Comparison of ENCODE assay signal across 18 cellular contexts in genomic region chr22:44711236-44711560, GRCh38. TPM values are rescaled to one million over a fixed set of nuclear protein-coding genes. Genes with fewer than 3 reads are reported as not detected.
DNase-seq lines count a peak whose midpoint lies in the region; ATAC-seq and TF ChIP-seq lines count a peak whose summit lies in the region.
"Had no signal": no experiment of that assay in that cellular context is flagged by ENCODE, and none has a peak within 500 bp of the region (broad histone marks: within the 10 kb centered on the region; RNA-seq: fewer than 3 reads in every experiment).

No MANE protein-coding gene starts in this region.

- in situ Hi-C loops in transverse colon (cut with MboI; ENCODE audit: low pct_ligation_motif_present in 1 of 4, low pct_unique_long_range_greater_than_20kb in 1 of 4, low sequenced_read_pairs in 3 of 4): no loop called here

- H3K27ac ChIP-seq in muscle layer of duodenum (ENCODE audit: low read length) (peak overlapping the region; percentile 16), transverse colon (peak overlapping the region; percentile 72 to 80 (median 75))
- H3K27ac ChIP-seq: adrenal gland, neutrophil, SJSA1 had no signal

- WGBS in transverse colon (ENCODE audit: low coverage in 1 of 2), 2 donors: 0 to 42% methylated on average over 1 to 5 of the region's 5 CpGs

- H3K27ac Mint-ChIP-seq in activated T-cell treated with anti-CD3 and anti-CD28 coated beads, Interleukin-2, amount 50 U/mL, for 24 hours: peak overlapping the region; percentile 76
- no peak overlapping the region for H3K27ac Mint-ChIP-seq in activated T-cell treated with anti-CD3 and anti-CD28 coated beads, Interleukin-2, amount 50 U/mL, for 72 hours
- peak overlapping the region; percentile 92 for H3K27ac Mint-ChIP-seq in activated CD8-positive, alpha-beta T cell treated with anti-CD3 and anti-CD28 coated beads, Interleukin-2, amount 10 ng/mL, durations not matched to agents 7 days and 5 days
- no peak overlapping the region for H3K27ac Mint-ChIP-seq in activated CD4-positive, alpha-beta memory T cell treated with anti-CD3 and anti-CD28 coated beads, Interleukin-2, amount 10 ng/mL, durations not matched to agents 7 days and 5 days

- no peaks in the 10 kb centered on the region for H3K4me1 ChIP-seq in muscle layer of duodenum (ENCODE audit: control insufficient read depth in 1 of 2, insufficient read depth in 2 of 2, low read length in 2 of 2)
- H3K4me1 ChIP-seq in transverse colon: peaks cover 17 to 51% (median 38%) of the 10 kb centered on the region in 4 donors
- H3K4me1 ChIP-seq: adrenal gland, SJSA1 had no signal

- no peak overlapping the region for H3K4me3 Mint-ChIP-seq in activated T-cell treated with anti-CD3 and anti-CD28 coated beads, Interleukin-2, amount 50 U/mL, for 24 hours
- H3K4me3 Mint-ChIP-seq in activated T-cell treated with anti-CD3 and anti-CD28 coated beads, Interleukin-2, amount 50 U/mL, for 72 hours: no peak overlapping the region
- no peak overlapping the region for H3K4me3 Mint-ChIP-seq in activated CD8-positive, alpha-beta T cell treated with anti-CD3 and anti-CD28 coated beads, Interleukin-2, amount 10 ng/mL, durations not matched to agents 7 days and 5 days
- no peak overlapping the region for H3K4me3 Mint-ChIP-seq in activated CD4-positive, alpha-beta memory T cell treated with anti-CD3 and anti-CD28 coated beads, Interleukin-2, amount 10 ng/mL, durations not matched to agents 7 days and 5 days

- intact Hi-C loops in transverse colon (cut with DNase I; ENCODE audit: low total_unique reads): no loop called here

- CTCF ChIA-PET in activated CD8-positive, alpha-beta T cell treated with anti-CD3 and anti-CD28 coated beads, Interleukin-2, amount 10 ng/mL, durations not matched to agents 7 days and 5 days (lab: Charles Lee): no interaction called here
- CTCF ChIA-PET in activated CD4-positive, alpha-beta memory T cell treated with anti-CD3 and anti-CD28 coated beads, Interleukin-2, amount 10 ng/mL, durations not matched to agents 7 days and 5 days (lab: Charles Lee): interaction anchor here (1.0 kb wide), 1 partner anchor 11 kb away, joined by 3 read pairs; no protein-coding TSS in a partner anchor

- H3K27me3 ChIP-seq in muscle layer of duodenum (ENCODE audit: low read depth, low read length): no peaks in the 10 kb centered on the region
- no peaks in the 10 kb centered on the region for H3K27me3 ChIP-seq in transverse colon
- H3K27me3 ChIP-seq: adrenal gland, neutrophil, SJSA1 had no signal

- H3K4me3 ChIP-seq in muscle layer of duodenum (ENCODE audit: low read depth in 1 of 2, low read length in 2 of 2): no peak overlapping the region
- no peak overlapping the region for H3K4me3 ChIP-seq in transverse colon
- H3K4me3 ChIP-seq: adrenal gland, lung, SJSA1 had no signal

- H3K4me1 Mint-ChIP-seq in activated T-cell treated with anti-CD3 and anti-CD28 coated beads, Interleukin-2, amount 50 U/mL, for 24 hours (ENCODE audit: low read depth): peaks cover 31% of the 10 kb centered on the region
- peaks cover 14% of the 10 kb centered on the region for H3K4me1 Mint-ChIP-seq in activated T-cell treated with anti-CD3 and anti-CD28 coated beads, Interleukin-2, amount 50 U/mL, for 72 hours (ENCODE audit: low read depth)
- peaks cover 50% of the 10 kb centered on the region for H3K4me1 Mint-ChIP-seq in activated CD8-positive, alpha-beta T cell treated with anti-CD3 and anti-CD28 coated beads, Interleukin-2, amount 10 ng/mL, durations not matched to agents 7 days and 5 days (ENCODE audit: low read depth)
- peaks cover 25% of the 10 kb centered on the region for H3K4me1 Mint-ChIP-seq in activated CD4-positive, alpha-beta memory T cell treated with anti-CD3 and anti-CD28 coated beads, Interleukin-2, amount 10 ng/mL, durations not matched to agents 7 days and 5 days

- no peak for DNase-seq in activated T-cell treated with anti-CD3 and anti-CD28 coated beads, Interleukin-2, amount 50 U/mL, for 24 hours
- DNase-seq in activated T-cell treated with anti-CD3 and anti-CD28 coated beads, Interleukin-2, amount 50 U/mL, for 72 hours: no peak
- no peak for DNase-seq in activated CD8-positive, alpha-beta T cell treated with anti-CD3 and anti-CD28 coated beads, Interleukin-2, amount 10 ng/mL, durations not matched to agents 7 days and 5 days
- DNase-seq in transverse colon (no peak), HuH-7 (ENCODE audit: low spot score) (no peak), EL (no peak)
- no peak for DNase-seq in activated CD4-positive, alpha-beta memory T cell treated with anti-CD3 and anti-CD28 coated beads, Interleukin-2, amount 10 ng/mL, durations not matched to agents 7 days and 5 days
- DNase-seq: adrenal gland, COR-L47, GF-D8, Kasumi-1, NCI-H1436, OCI-M1 had no signal

- TF ChIP-seq POLR2A in transverse colon (IDR thresholded peaks at IDR 0.05): no peak

- H3K9me3 ChIP-seq in muscle layer of duodenum (ENCODE audit: control insufficient read depth in 1 of 2, low read length in 2 of 2): no peaks in the 10 kb centered on the region
- no peaks in the 10 kb centered on the region for H3K9me3 ChIP-seq in transverse colon
- H3K9me3 ChIP-seq: adrenal gland, neutrophil, SJSA1 had no signal

- no peak for ATAC-seq in activated T-cell treated with anti-CD3 and anti-CD28 coated beads, Interleukin-2, amount 50 U/mL, for 72 hours (replicated peaks in 1 of 2)
- no peak for ATAC-seq in activated CD8-positive, alpha-beta T cell treated with anti-CD3 and anti-CD28 coated beads, Interleukin-2, amount 10 ng/mL, durations not matched to agents 7 days and 5 days

- POLR2A ChIA-PET in activated CD8-positive, alpha-beta T cell treated with anti-CD3 and anti-CD28 coated beads, Interleukin-2, amount 10 ng/mL, durations not matched to agents 7 days and 5 days (lab: Charles Lee): no interaction called here
- POLR2A ChIA-PET in activated CD4-positive, alpha-beta memory T cell treated with anti-CD3 and anti-CD28 coated beads, Interleukin-2, amount 10 ng/mL, durations not matched to agents 7 days and 5 days (lab: Charles Lee): no interaction called here

- H3K9me3 Mint-ChIP-seq in activated T-cell treated with anti-CD3 and anti-CD28 coated beads, Interleukin-2, amount 50 U/mL, for 24 hours: no peaks in the 10 kb centered on the region
- H3K9me3 Mint-ChIP-seq in activated T-cell treated with anti-CD3 and anti-CD28 coated beads, Interleukin-2, amount 50 U/mL, for 72 hours: no peaks in the 10 kb centered on the region
- no peaks in the 10 kb centered on the region for H3K9me3 Mint-ChIP-seq in activated CD8-positive, alpha-beta T cell treated with anti-CD3 and anti-CD28 coated beads, Interleukin-2, amount 10 ng/mL, durations not matched to agents 7 days and 5 days (ENCODE audit: insufficient read depth)
- H3K9me3 Mint-ChIP-seq in activated CD4-positive, alpha-beta memory T cell treated with anti-CD3 and anti-CD28 coated beads, Interleukin-2, amount 10 ng/mL, durations not matched to agents 7 days and 5 days: no peaks in the 10 kb centered on the region
- H3K9me3 Mint-ChIP-seq: activated T-cell treated with anti-CD3 and anti-CD28 coated beads, Interleukin-2, amount 50 U/mL, for 4 hours had no signal

- H3K36me3 ChIP-seq in muscle layer of duodenum (ENCODE audit: control insufficient read depth in 1 of 2, insufficient read depth in 2 of 2, low read length in 2 of 2) (no peaks in the 10 kb centered on the region), transverse colon (no peaks in the 10 kb centered on the region)
- H3K36me3 ChIP-seq: adrenal gland, neutrophil, SJSA1 had no signal

- H3K27me3 Mint-ChIP-seq in activated T-cell treated with anti-CD3 and anti-CD28 coated beads, Interleukin-2, amount 50 U/mL, for 24 hours: no peaks in the 10 kb centered on the region
- H3K27me3 Mint-ChIP-seq in activated T-cell treated with anti-CD3 and anti-CD28 coated beads, Interleukin-2, amount 50 U/mL, for 72 hours (ENCODE audit: low read depth): no peaks in the 10 kb centered on the region
- no peaks in the 10 kb centered on the region for H3K27me3 Mint-ChIP-seq in activated CD8-positive, alpha-beta T cell treated with anti-CD3 and anti-CD28 coated beads, Interleukin-2, amount 10 ng/mL, durations not matched to agents 7 days and 5 days (ENCODE audit: low read depth)
- H3K27me3 Mint-ChIP-seq in activated CD4-positive, alpha-beta memory T cell treated with anti-CD3 and anti-CD28 coated beads, Interleukin-2, amount 10 ng/mL, durations not matched to agents 7 days and 5 days: no peaks in the 10 kb centered on the region

- TF ChIP-seq CTCF in transverse colon (IDR thresholded peaks at IDR 0.05): no peak

- no peak for TF ChIP-seq EP300 in transverse colon (IDR thresholded peaks at IDR 0.05; ENCODE audit: low read depth)

- H3K36me3 Mint-ChIP-seq in activated T-cell treated with anti-CD3 and anti-CD28 coated beads, Interleukin-2, amount 50 U/mL, for 24 hours (ENCODE audit: low read depth): peaks cover 23% of the 10 kb centered on the region
- no peaks in the 10 kb centered on the region for H3K36me3 Mint-ChIP-seq in activated T-cell treated with anti-CD3 and anti-CD28 coated beads, Interleukin-2, amount 50 U/mL, for 72 hours (ENCODE audit: insufficient read depth in 2 of 2)
- H3K36me3 Mint-ChIP-seq in activated CD8-positive, alpha-beta T cell treated with anti-CD3 and anti-CD28 coated beads, Interleukin-2, amount 10 ng/mL, durations not matched to agents 7 days and 5 days (ENCODE audit: low read depth): peaks cover 5% of the 10 kb centered on the region
- no peaks in the 10 kb centered on the region for H3K36me3 Mint-ChIP-seq in activated CD4-positive, alpha-beta memory T cell treated with anti-CD3 and anti-CD28 coated beads, Interleukin-2, amount 10 ng/mL, durations not matched to agents 7 days and 5 days (ENCODE audit: low read depth)

RNA-seq across cellular contexts. Expression of gene PRR5, which starts 9.2 kb away (rescaled TPM):
- 10 to 100 TPM; 11.7 to 12.0 TPM for total RNA-seq in activated T-cell treated with anti-CD3 and anti-CD28 coated beads, Interleukin-2, amount 50 U/mL, for 72 hours
- 10 to 100 TPM; 29.4 to 31.5 TPM for total RNA-seq in activated CD8-positive, alpha-beta T cell treated with anti-CD3 and anti-CD28 coated beads, Interleukin-2, amount 10 ng/mL, durations not matched to agents 7 days and 5 days
- total RNA-seq in transverse colon: 10 to 100 TPM; 17.7 to 68.3 (median 22.2) TPM
- 10 to 100 TPM; 22.1 to 22.6 TPM for total RNA-seq in activated CD4-positive, alpha-beta memory T cell treated with anti-CD3 and anti-CD28 coated beads, Interleukin-2, amount 10 ng/mL, durations not matched to agents 7 days and 5 days

RNA-seq across cellular contexts. Expression of gene ARHGAP8, which starts 41.2 kb away (rescaled TPM):
- total RNA-seq in activated T-cell treated with anti-CD3 and anti-CD28 coated beads, Interleukin-2, amount 50 U/mL, for 72 hours: 1 to 10 TPM; 2.8 to 4.4 TPM
- 1 to 10 TPM in 1 of 2 experiments, under 1 TPM in 1; 0.39 to 1.2 TPM for total RNA-seq in activated CD8-positive, alpha-beta T cell treated with anti-CD3 and anti-CD28 coated beads, Interleukin-2, amount 10 ng/mL, durations not matched to agents 7 days and 5 days
- total RNA-seq in transverse colon: 10 to 100 TPM; 28.6 to 51.5 (median 31.5) TPM
- total RNA-seq in activated CD4-positive, alpha-beta memory T cell treated with anti-CD3 and anti-CD28 coated beads, Interleukin-2, amount 10 ng/mL, durations not matched to agents 7 days and 5 days: under 1 TPM; 0.70 to 0.78 TPM
- total RNA-seq: SJSA1 had no signal

Comparison
In these comparisons a context has a peak if more than half of its experiments do, and no peak if none do; other contexts are left out.
1. H3K27ac Mint-ChIP-seq: peak in activated T-cell treated with anti-CD3 and anti-CD28 coated beads, Interleukin-2, amount 50 U/mL, for 24 hours (single experiment) and activated CD8-positive, alpha-beta T cell treated with anti-CD3 and anti-CD28 coated beads, Interleukin-2, amount 10 ng/mL, durations not matched to agents 7 days and 5 days (single experiment); none in activated T-cell treated with anti-CD3 and anti-CD28 coated beads, Interleukin-2, amount 50 U/mL, for 72 hours (single experiment) and activated CD4-positive, alpha-beta memory T cell treated with anti-CD3 and anti-CD28 coated beads, Interleukin-2, amount 10 ng/mL, durations not matched to agents 7 days and 5 days (single experiment).
2. RNA of gene ARHGAP8, which starts 41.2 kb away (total RNA-seq): 28.6 to 51.5 TPM in transverse colon; 2.8 to 4.4 TPM in activated T-cell treated with anti-CD3 and anti-CD28 coated beads, Interleukin-2, amount 50 U/mL, for 72 hours, 0.39 to 1.2 TPM in activated CD8-positive, alpha-beta T cell treated with anti-CD3 and anti-CD28 coated beads, Interleukin-2, amount 10 ng/mL, durations not matched to agents 7 days and 5 days and 0.70 to 0.78 TPM in activated CD4-positive, alpha-beta memory T cell treated with anti-CD3 and anti-CD28 coated beads, Interleukin-2, amount 10 ng/mL, durations not matched to agents 7 days and 5 days; every median in the first group is over 4 times any median in the second.